ENCODE assay signal across 1 cellular context in genomic region chr20:63287697-63288580, GRCh38.
TF ChIP-seq lines count a peak whose summit lies in the region.

No MANE protein-coding gene starts in this region.

TF ChIP-seq in HepG2, 621 proteins besides CTCF, POLR2A, EP300 and RAD21 (continued from another document and continues in another):
- TF ChIP-seq ZHX1 (CRISPR knock-in tag; IDR thresholded peaks at IDR 0.05; ENCODE audit: low read depth) (peak; percentile 54; the same call in 1 of the 2 replicates), ZNF652 (CRISPR knock-in tag; IDR thresholded peaks at IDR 0.05; ENCODE audit: borderline replicate concordance, low read depth) (no peak), KDM5B (CRISPR knock-in tag; IDR thresholded peaks at IDR 0.05; ENCODE audit: borderline replicate concordance) (0 out of 2 replicates have a peak, but pooled peaks have one; percentile 5), SMAD1 (CRISPR knock-in tag; IDR thresholded peaks at IDR 0.05; ENCODE audit: borderline replicate concordance, low read depth) (no peak), YEATS4 (CRISPR knock-in tag; IDR thresholded peaks at IDR 0.05; ENCODE audit: borderline replicate concordance) (no peak), SIX4 (CRISPR knock-in tag; IDR thresholded peaks at IDR 0.05) (no peak), SIN3B (IDR thresholded peaks at IDR 0.05; ENCODE audit: low read length) (no peak), ADNP (CRISPR knock-in tag; IDR thresholded peaks at IDR 0.05) (no peak), ZNF589 (CRISPR knock-in tag; conservative IDR thresholded peaks at IDR 0.05) (no peak), ZNF629 (CRISPR knock-in tag; conservative IDR thresholded peaks at IDR 0.05) (no peak), AKAP8 (CRISPR knock-in tag; IDR thresholded peaks at IDR 0.05) (no peak), ZNF253 (CRISPR knock-in tag; IDR thresholded peaks at IDR 0.05; ENCODE audit: borderline replicate concordance) (no peak), ERF (CRISPR knock-in tag; IDR thresholded peaks at IDR 0.05) (no peak), RBFOX2 (IDR thresholded peaks at IDR 0.05; ENCODE audit: low read depth, low read length) (peak; percentile 63), MBD4 (IDR thresholded peaks at IDR 0.05; ENCODE audit: borderline replicate concordance, low read length) (no peak), DZIP1 (CRISPR knock-in tag; IDR thresholded peaks at IDR 0.05) (peak; percentile 60; the same call in 1 of the 2 replicates)
- TF ChIP-seq, protein P1, sequence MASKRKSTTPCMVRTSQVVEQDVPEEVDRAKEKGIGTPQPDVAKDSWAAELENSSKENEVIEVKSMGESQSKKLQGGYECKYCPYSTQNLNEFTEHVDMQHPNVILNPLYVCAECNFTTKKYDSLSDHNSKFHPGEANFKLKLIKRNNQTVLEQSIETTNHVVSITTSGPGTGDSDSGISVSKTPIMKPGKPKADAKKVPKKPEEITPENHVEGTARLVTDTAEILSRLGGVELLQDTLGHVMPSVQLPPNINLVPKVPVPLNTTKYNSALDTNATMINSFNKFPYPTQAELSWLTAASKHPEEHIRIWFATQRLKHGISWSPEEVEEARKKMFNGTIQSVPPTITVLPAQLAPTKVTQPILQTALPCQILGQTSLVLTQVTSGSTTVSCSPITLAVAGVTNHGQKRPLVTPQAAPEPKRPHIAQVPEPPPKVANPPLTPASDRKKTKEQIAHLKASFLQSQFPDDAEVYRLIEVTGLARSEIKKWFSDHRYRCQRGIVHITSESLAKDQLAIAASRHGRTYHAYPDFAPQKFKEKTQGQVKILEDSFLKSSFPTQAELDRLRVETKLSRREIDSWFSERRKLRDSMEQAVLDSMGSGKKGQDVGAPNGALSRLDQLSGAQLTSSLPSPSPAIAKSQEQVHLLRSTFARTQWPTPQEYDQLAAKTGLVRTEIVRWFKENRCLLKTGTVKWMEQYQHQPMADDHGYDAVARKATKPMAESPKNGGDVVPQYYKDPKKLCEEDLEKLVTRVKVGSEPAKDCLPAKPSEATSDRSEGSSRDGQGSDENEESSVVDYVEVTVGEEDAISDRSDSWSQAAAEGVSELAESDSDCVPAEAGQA (IDR thresholded peaks at IDR 0.05; ENCODE audit: low read depth), result no peak
- TF ChIP-seq, protein P1 (CRISPR knock-in tag; IDR thresholded peaks at IDR 0.05; ENCODE audit: borderline replicate concordance), result no peak
- TF ChIP-seq, protein P2, sequence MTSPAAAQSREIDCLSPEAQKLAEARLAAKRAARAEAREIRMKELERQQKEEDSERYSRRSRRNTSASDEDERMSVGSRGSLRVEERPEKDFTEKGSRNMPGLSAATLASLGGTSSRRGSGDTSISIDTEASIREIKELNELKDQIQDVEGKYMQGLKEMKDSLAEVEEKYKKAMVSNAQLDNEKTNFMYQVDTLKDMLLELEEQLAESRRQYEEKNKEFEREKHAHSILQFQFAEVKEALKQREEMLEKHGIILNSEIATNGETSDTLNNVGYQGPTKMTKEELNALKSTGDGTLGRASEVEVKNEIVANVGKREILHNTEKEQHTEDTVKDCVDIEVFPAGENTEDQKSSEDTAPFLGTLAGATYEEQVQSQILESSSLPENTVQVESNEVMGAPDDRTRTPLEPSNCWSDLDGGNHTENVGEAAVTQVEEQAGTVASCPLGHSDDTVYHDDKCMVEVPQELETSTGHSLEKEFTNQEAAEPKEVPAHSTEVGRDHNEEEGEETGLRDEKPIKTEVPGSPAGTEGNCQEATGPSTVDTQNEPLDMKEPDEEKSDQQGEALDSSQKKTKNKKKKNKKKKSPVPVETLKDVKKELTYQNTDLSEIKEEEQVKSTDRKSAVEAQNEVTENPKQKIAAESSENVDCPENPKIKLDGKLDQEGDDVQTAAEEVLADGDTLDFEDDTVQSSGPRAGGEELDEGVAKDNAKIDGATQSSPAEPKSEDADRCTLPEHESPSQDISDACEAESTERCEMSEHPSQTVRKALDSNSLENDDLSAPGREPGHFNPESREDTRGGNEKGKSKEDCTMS (CRISPR knock-in tag; conservative IDR thresholded peaks at IDR 0.05), result no peak
- TF ChIP-seq, protein P3, sequence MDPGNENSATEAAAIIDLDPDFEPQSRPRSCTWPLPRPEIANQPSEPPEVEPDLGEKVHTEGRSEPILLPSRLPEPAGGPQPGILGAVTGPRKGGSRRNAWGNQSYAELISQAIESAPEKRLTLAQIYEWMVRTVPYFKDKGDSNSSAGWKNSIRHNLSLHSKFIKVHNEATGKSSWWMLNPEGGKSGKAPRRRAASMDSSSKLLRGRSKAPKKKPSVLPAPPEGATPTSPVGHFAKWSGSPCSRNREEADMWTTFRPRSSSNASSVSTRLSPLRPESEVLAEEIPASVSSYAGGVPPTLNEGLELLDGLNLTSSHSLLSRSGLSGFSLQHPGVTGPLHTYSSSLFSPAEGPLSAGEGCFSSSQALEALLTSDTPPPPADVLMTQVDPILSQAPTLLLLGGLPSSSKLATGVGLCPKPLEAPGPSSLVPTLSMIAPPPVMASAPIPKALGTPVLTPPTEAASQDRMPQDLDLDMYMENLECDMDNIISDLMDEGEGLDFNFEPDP (CRISPR knock-in tag; conservative IDR thresholded peaks at IDR 0.05), result 0 out of 2 replicates have a peak, but pooled peaks have one; percentile 80
- TF ChIP-seq, protein P4, sequence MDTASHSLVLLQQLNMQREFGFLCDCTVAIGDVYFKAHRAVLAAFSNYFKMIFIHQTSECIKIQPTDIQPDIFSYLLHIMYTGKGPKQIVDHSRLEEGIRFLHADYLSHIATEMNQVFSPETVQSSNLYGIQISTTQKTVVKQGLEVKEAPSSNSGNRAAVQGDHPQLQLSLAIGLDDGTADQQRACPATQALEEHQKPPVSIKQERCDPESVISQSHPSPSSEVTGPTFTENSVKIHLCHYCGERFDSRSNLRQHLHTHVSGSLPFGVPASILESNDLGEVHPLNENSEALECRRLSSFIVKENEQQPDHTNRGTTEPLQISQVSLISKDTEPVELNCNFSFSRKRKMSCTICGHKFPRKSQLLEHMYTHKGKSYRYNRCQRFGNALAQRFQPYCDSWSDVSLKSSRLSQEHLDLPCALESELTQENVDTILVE (CRISPR knock-in tag; IDR thresholded peaks at IDR 0.05), result no peak
- TF ChIP-seq, protein P5, sequence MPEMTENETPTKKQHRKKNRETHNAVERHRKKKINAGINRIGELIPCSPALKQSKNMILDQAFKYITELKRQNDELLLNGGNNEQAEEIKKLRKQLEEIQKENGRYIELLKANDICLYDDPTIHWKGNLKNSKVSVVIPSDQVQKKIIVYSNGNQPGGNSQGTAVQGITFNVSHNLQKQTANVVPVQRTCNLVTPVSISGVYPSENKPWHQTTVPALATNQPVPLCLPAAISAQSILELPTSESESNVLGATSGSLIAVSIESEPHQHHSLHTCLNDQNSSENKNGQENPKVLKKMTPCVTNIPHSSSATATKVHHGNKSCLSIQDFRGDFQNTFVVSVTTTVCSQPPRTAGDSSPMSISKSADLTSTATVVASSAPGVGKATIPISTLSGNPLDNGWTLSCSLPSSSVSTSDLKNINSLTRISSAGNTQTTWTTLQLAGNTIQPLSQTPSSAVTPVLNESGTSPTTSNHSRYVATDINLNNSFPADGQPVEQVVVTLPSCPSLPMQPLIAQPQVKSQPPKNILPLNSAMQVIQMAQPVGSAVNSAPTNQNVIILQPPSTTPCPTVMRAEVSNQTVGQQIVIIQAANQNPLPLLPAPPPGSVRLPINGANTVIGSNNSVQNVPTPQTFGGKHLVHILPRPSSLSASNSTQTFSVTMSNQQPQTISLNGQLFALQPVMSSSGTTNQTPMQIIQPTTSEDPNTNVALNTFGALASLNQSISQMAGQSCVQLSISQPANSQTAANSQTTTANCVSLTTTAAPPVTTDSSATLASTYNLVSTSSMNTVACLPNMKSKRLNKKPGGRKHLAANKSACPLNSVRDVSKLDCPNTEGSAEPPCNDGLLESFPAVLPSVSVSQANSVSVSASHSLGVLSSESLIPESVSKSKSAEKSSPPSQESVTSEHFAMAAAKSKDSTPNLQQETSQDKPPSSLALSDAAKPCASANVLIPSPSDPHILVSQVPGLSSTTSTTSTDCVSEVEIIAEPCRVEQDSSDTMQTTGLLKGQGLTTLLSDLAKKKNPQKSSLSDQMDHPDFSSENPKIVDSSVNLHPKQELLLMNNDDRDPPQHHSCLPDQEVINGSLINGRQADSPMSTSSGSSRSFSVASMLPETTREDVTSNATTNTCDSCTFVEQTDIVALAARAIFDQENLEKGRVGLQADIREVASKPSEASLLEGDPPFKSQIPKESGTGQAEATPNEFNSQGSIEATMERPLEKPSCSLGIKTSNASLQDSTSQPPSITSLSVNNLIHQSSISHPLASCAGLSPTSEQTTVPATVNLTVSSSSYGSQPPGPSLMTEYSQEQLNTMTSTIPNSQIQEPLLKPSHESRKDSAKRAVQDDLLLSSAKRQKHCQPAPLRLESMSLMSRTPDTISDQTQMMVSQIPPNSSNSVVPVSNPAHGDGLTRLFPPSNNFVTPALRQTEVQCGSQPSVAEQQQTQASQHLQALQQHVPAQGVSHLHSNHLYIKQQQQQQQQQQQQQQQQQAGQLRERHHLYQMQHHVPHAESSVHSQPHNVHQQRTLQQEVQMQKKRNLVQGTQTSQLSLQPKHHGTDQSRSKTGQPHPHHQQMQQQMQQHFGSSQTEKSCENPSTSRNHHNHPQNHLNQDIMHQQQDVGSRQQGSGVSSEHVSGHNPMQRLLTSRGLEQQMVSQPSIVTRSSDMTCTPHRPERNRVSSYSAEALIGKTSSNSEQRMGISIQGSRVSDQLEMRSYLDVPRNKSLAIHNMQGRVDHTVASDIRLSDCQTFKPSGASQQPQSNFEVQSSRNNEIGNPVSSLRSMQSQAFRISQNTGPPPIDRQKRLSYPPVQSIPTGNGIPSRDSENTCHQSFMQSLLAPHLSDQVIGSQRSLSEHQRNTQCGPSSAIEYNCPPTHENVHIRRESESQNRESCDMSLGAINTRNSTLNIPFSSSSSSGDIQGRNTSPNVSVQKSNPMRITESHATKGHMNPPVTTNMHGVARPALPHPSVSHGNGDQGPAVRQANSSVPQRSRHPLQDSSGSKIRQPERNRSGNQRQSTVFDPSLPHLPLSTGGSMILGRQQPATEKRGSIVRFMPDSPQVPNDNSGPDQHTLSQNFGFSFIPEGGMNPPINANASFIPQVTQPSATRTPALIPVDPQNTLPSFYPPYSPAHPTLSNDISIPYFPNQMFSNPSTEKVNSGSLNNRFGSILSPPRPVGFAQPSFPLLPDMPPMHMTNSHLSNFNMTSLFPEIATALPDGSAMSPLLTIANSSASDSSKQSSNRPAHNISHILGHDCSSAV (CRISPR knock-in tag; IDR thresholded peaks at IDR 0.05; ENCODE audit: borderline replicate concordance), result no peak
- TF ChIP-seq, protein P6, sequence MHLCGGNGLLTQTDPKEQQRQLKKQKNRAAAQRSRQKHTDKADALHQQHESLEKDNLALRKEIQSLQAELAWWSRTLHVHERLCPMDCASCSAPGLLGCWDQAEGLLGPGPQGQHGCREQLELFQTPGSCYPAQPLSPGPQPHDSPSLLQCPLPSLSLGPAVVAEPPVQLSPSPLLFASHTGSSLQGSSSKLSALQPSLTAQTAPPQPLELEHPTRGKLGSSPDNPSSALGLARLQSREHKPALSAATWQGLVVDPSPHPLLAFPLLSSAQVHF (CRISPR knock-in tag; IDR thresholded peaks at IDR 0.05), result 0 out of 2 replicates have a peak, but pooled peaks have one; percentile 10
